ENCODE assay signal across 21 cellular contexts in the genomic region with DNA sequence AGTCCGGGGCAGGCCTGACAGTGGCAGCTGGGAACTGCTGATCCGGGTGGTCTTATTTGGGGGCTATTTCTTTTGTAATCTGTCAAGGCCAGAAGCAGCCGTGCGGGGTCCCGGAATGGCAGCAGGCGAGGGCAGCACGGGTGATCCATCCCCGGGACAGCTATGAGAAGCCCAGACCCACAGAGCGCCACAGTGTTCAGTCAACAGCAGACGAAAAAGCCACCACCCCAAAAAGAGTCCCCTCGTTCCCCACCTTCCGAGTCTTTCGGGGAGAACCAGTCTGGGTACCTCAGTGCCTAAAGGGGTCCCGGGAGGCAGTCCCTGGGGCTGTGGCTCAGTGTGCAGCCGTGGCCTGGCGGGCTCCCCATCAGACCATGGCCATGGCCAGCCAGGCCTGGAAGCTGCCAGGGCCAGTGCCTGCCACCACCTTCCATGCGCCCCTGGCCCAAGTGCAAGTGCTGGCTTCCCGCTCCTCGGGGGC.
A peak's percentile ranks its signal among the peaks of the same experiment; 100 is the strongest.
DNase-seq lines count a peak whose midpoint lies in the region; ATAC-seq, FAIRE-seq and TF ChIP-seq lines count a peak whose summit lies in the region.
"Had no signal": no experiment of that assay in that cellular context is flagged by ENCODE, and none has a peak within 500 bp of the region (broad histone marks: within the 10 kb centered on the region; RNA-seq: fewer than 3 reads in every experiment).

No MANE protein-coding gene starts in this region.

- no peak for TF ChIP-seq POLR2A in H1 (IDR thresholded peaks at IDR 0.05; ENCODE audit: control extremely low read depth in 1 of 2, low read depth in 2 of 2, low read length in 2 of 2)

- H3K79me2 ChIP-seq in H1 (ENCODE audit: control insufficient read depth in 1 of 2, insufficient read depth in 2 of 2, low read length in 2 of 2): no peaks in the 10 kb centered on the region

- no peak overlapping the region for H2BK15ac ChIP-seq in H1 (ENCODE audit: low read length)

- H4K91ac ChIP-seq in H1 (replicated peaks; ENCODE audit: insufficient read length, low read length): no peak overlapping the region

- H3K4me3 ChIP-seq in H1 (ENCODE audit: extremely low read depth in 1 of 4, insufficient read depth in 2 of 4, low read depth in 3 of 4, low read length in 4 of 4): no peak overlapping the region
- H3K4me3 ChIP-seq: GM23248 had no signal

- no peak for DNase-seq in stimulated activated naive CD8-positive, alpha-beta T cell treated with anti-CD3 and anti-CD28 coated beads, Interleukin-15, amount 100 ng/mL, for 72 hours
- no peak for DNase-seq in stimulated activated naive CD8-positive, alpha-beta T cell treated with anti-CD3 and anti-CD28 coated beads, Interleukin-15, Interleukin-2, amounts not matched to agents 100 U/mL and 50 U/mL, for 24 hours
- DNase-seq in H1 (ENCODE audit: low read depth in 1 of 2, low spot score in 2 of 2) (no peak), posterior vena cava (ENCODE audit: low spot score) (peak; percentile 60), NCI-H510A treated with DMSO at 0.1 percent for 48 hours (lab: John Stamatoyannopoulos, UW) (no peak)
- no peak for DNase-seq in naive thymus-derived CD8-positive, alpha-beta T cell
- DNase-seq: EL, GF-D8, GM23248, Karpas-422, MV-4-11, NCI-H1105 treated with DMSO at 0.1 percent for 48 hours, NCI-H2029 treated with DMSO at 0.1 percent for 48 hours, NCI-H345, NCI-H524 treated with DMSO at 0.1 percent for 48 hours, OCI-M1, SHP77 had no signal

- H3K27ac ChIP-seq in H1 (ENCODE audit: low read depth, low read length): no peak overlapping the region
- H3K27ac ChIP-seq: GM23248 had no signal

- no peaks in the 10 kb centered on the region; a peak in 1 of 4 replicates for H3K9me3 ChIP-seq in H1 (ENCODE audit: insufficient read depth in 2 of 2, low read depth in 1 of 2, low read length in 1 of 2)

- H3K9me3 Mint-ChIP-seq in stimulated activated naive CD8-positive, alpha-beta T cell treated with anti-CD3 and anti-CD28 coated beads, Interleukin-15, amount 100 ng/mL, for 72 hours: no peaks in the 10 kb centered on the region
- no peaks in the 10 kb centered on the region for H3K9me3 Mint-ChIP-seq in naive thymus-derived CD8-positive, alpha-beta T cell

- no peaks in the 10 kb centered on the region; the same call in 1 of the 2 replicates for H3K23me2 ChIP-seq in H1 (ENCODE audit: low read depth, low read length)

- TF ChIP-seq EP300 in H1 (IDR thresholded peaks at IDR 0.05; ENCODE audit: borderline replicate concordance in 1 of 2, low read depth in 2 of 2, low read length in 2 of 2): no peak

- ATAC-seq in stimulated activated naive CD8-positive, alpha-beta T cell treated with anti-CD3 and anti-CD28 coated beads, Interleukin-15, amount 100 ng/mL, for 72 hours: peak; percentile 34
- no peak for ATAC-seq in stimulated activated naive CD8-positive, alpha-beta T cell treated with anti-CD3 and anti-CD28 coated beads, Interleukin-15, Interleukin-2, amounts not matched to agents 100 U/mL and 50 U/mL, for 24 hours
- no peak for ATAC-seq in GM21737 (IDR thresholded peaks at IDR 0.05; ENCODE audit: unreplicated experiment)
- no peak for ATAC-seq in naive thymus-derived CD8-positive, alpha-beta T cell

- H2AFZ ChIP-seq in H1 (ENCODE audit: low read length): no peak overlapping the region
- H2AFZ ChIP-seq: GM23248 had no signal

- peak overlapping the region; percentile 25; the same call in 1 of the 2 replicates for H4K8ac ChIP-seq in H1 (ENCODE audit: extremely low read depth, insufficient read depth, low read length)

- H2AK5ac ChIP-seq in H1 (ENCODE audit: low read depth, low read length): no peak overlapping the region

- H3K27me3 ChIP-seq in H1 (replicated peaks in 1 of 4; ENCODE audit: control insufficient read depth in 3 of 4, extremely low read depth in 1 of 4, insufficient read depth in 3 of 4, low read length in 3 of 4): no peaks in the 10 kb centered on the region

- no peaks in the 10 kb centered on the region for H4K20me1 ChIP-seq in H1 (replicated peaks in 1 of 2; ENCODE audit: control insufficient read depth in 1 of 2, insufficient read depth in 2 of 2, low read length in 2 of 2)

- no peak overlapping the region for H3K9ac ChIP-seq in H1 (replicated peaks in 1 of 4; ENCODE audit: extremely low read depth in 1 of 4, low read depth in 3 of 4, low read length in 3 of 4)
- H3K9ac ChIP-seq: GM23248 had no signal

- 85% methylated on average over 19 of the region's 19 CpGs; no CpG with 5 or more reads in 1 of the 2 experiments for WGBS in H1 (ENCODE audit: extremely low coverage in 1 of 2, insufficient coverage in 1 of 2, insufficient read length in 1 of 2, insufficient replicate concordance in 2 of 2, low coverage in 1 of 2, low lambda C conversion rate in 2 of 2, missing lambda C conversion rate in 1 of 2), 2 experiments

- no peak overlapping the region for H2BK120ac ChIP-seq in H1 (replicated peaks; ENCODE audit: low read depth, low read length)

- H3K14ac ChIP-seq in H1 (ENCODE audit: insufficient read length): no peak overlapping the region

- H3K36me3 ChIP-seq in H1 (ENCODE audit: control insufficient read depth in 2 of 4, insufficient read depth in 4 of 4, low read length in 3 of 4): no peaks in the 10 kb centered on the region

- TF ChIP-seq CTCF in H1 (IDR thresholded peaks at IDR 0.05; ENCODE audit: control extremely low read depth in 1 of 3, insufficient read depth in 1 of 3, low read depth in 1 of 3, low read length in 3 of 3): no peak

- H3K27ac Mint-ChIP-seq in stimulated activated naive CD8-positive, alpha-beta T cell treated with anti-CD3 and anti-CD28 coated beads, Interleukin-15, amount 100 ng/mL, for 72 hours: no peak overlapping the region
- peak overlapping the region in 1 of 10 donors; percentile 53 for H3K27ac Mint-ChIP-seq in naive thymus-derived CD8-positive, alpha-beta T cell
- H3K27ac Mint-ChIP-seq: B cell, CD14-positive monocyte had no signal

- no peak overlapping the region for H3K18ac ChIP-seq in H1 (ENCODE audit: extremely low read depth, low read length)

- H2BK5ac ChIP-seq in H1 (ENCODE audit: low read depth, low read length): no peak overlapping the region

- no peak overlapping the region for H3K56ac ChIP-seq in H1 (replicated peaks; ENCODE audit: insufficient read length, low read depth, low read length)

- no peaks in the 10 kb centered on the region for H3K79me1 ChIP-seq in H1 (ENCODE audit: low read depth, low read length)

- H3K36me3 Mint-ChIP-seq in naive thymus-derived CD8-positive, alpha-beta T cell: no peaks in the 10 kb centered on the region

- 0 out of 2 replicates have a peak overlapping the region, but pooled peaks have one; percentile 17 for H2BK12ac ChIP-seq in H1 (ENCODE audit: low read depth, low read length)

- H3K23ac ChIP-seq in H1 (ENCODE audit: insufficient read length): no peak overlapping the region

- no peak for TF ChIP-seq RAD21 in H1 (IDR thresholded peaks at IDR 0.05 in 1 of 2, conservative IDR thresholded peaks at IDR 0.05 in 1 of 2; ENCODE audit: low read depth in 2 of 2, low read length in 2 of 2)

- POLR2A ChIA-PET in H1 (lab: Charles Lee; ENCODE audit: partially characterized antibody): interaction anchor here (0.8 to 1.0 kb wide), 2 partner anchors 10 kb away, joined by 3 to 4 read pairs; no protein-coding TSS in a partner anchor
- POLR2A ChIA-PET in naive thymus-derived CD8-positive, alpha-beta T cell (lab: Charles Lee): interaction anchor here (1.0 kb wide), 1 partner anchor 10 kb away, joined by 6 read pairs; no protein-coding TSS in a partner anchor

- H3K4me1 Mint-ChIP-seq in stimulated activated naive CD8-positive, alpha-beta T cell treated with anti-CD3 and anti-CD28 coated beads, Interleukin-15, amount 100 ng/mL, for 72 hours: peaks cover 14% of the 10 kb centered on the region
- H3K4me1 Mint-ChIP-seq in naive thymus-derived CD8-positive, alpha-beta T cell: peaks cover 0 to 13% (median 6%) of the 10 kb centered on the region in 4 donors

- no peak overlapping the region for H2BK20ac ChIP-seq in H1 (ENCODE audit: low read length)

- intact Hi-C loops in posterior vena cava (cut with DNase I): no loop called here

- H4K5ac ChIP-seq in H1 (ENCODE audit: insufficient read length, low read depth, low read length): no peak overlapping the region

- H3K4me2 ChIP-seq in H1 (ENCODE audit: insufficient read depth in 1 of 2, low read depth in 2 of 2, low read length in 2 of 2): no peak overlapping the region

- no peak overlapping the region for H3K4me3 Mint-ChIP-seq in stimulated activated naive CD8-positive, alpha-beta T cell treated with anti-CD3 and anti-CD28 coated beads, Interleukin-15, amount 100 ng/mL, for 72 hours
- H3K4me3 Mint-ChIP-seq in naive thymus-derived CD8-positive, alpha-beta T cell: no peak overlapping the region
- H3K4me3 Mint-ChIP-seq: B cell had no signal

- H3K4ac ChIP-seq in H1 (replicated peaks; ENCODE audit: insufficient read length, low read depth, low read length): no peak overlapping the region

- no peaks in the 10 kb centered on the region for H3K4me1 ChIP-seq in H1 (replicated peaks in 1 of 4; ENCODE audit: control insufficient read depth in 3 of 4, insufficient read depth in 4 of 4, low read length in 3 of 4)

- CTCF ChIA-PET in H1 (lab: Charles Lee; ENCODE audit: partially characterized antibody): interaction anchor here (1.2 kb wide), 1 partner anchor 18 kb away, joined by 4 read pairs; no protein-coding TSS in a partner anchor

- H3K27me3 Mint-ChIP-seq in stimulated activated naive CD8-positive, alpha-beta T cell treated with anti-CD3 and anti-CD28 coated beads, Interleukin-15, amount 100 ng/mL, for 72 hours: peaks cover 23% of the 10 kb centered on the region
- H3K27me3 Mint-ChIP-seq in naive thymus-derived CD8-positive, alpha-beta T cell: peaks cover 0 to 11% (median 4%) of the 10 kb centered on the region in 5 donors

- no peak for FAIRE-seq in H1 (lab: Jason Lieb, UNC)
- FAIRE-seq: A204.1 had no signal

TF ChIP-seq in H1, 55 proteins besides CTCF, POLR2A, EP300 and RAD21:
- no peak for TF ChIP-seq BRCA1 (IDR thresholded peaks at IDR 0.05; ENCODE audit: low read depth, low read length)
- TF ChIP-seq, protein P1, sequence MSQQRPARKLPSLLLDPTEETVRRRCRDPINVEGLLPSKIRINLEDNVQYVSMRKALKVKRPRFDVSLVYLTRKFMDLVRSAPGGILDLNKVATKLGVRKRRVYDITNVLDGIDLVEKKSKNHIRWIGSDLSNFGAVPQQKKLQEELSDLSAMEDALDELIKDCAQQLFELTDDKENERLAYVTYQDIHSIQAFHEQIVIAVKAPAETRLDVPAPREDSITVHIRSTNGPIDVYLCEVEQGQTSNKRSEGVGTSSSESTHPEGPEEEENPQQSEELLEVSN (IDR thresholded peaks at IDR 0.05): no peak
- no peak for TF ChIP-seq JUN (IDR thresholded peaks at IDR 0.05; ENCODE audit: low read depth, low read length)
